15 cellular contexts compared by ENCODE assay signal in the genomic region with DNA sequence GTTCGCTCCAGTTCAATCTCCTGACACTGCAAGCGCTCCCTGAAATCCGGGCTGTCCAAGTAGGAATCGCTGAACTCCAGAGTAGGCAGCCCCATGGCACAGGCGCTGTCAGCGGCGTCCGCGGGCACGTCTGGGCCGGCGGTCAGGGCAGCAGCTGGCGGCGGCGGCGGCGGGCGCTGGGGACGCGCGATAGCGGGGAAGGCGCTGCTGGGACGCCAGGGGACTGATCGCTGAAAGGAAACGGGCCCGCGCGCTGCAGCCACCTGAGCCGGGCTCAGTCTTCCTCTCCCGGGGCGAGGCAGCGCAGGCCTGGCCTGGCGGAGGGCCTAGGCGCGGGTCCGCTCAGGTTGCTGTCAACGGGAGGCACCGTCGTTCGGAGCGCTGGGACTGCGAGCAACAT. TPM values are rescaled to one million over a fixed set of nuclear protein-coding genes. Genes with fewer than 3 reads are reported as not detected.
DNase-seq lines count a peak whose midpoint lies in the region; ATAC-seq and TF ChIP-seq lines count a peak whose summit lies in the region.
"Not testable (repeated sequence)": the region's sequence is repeated elsewhere in the genome, so short reads cannot be mapped to it uniquely, and the experiment has no call there.
"Had no signal": no experiment of that assay in that cellular context is flagged by ENCODE, and none has a peak within 500 bp of the region (broad histone marks: within the 10 kb centered on the region; RNA-seq: fewer than 3 reads in every experiment).

No MANE protein-coding gene starts in this region.

- ATAC-seq in body of pancreas, result not testable (repeated sequence)
- peak; percentile 51 to 61 for ATAC-seq in right cardiac atrium

- H3K36me3 Mint-ChIP-seq in mesothelial cell of epicardium, result not testable (repeated sequence)

- CTCF ChIA-PET in HEK293 (lab: Yijun Ruan, JAX), result not testable (repeated sequence)

- intact Hi-C loops in body of pancreas (cut with DNase I); right cardiac atrium (cut with DNase I): not testable (repeated sequence)
- intact Hi-C loops in spleen (cut with DNase I; ENCODE audit: low total_unique reads), result loop anchor here (10.0 kb wide), 1 partner anchor 176 kb away; no protein-coding TSS in a partner anchor

- DNase-seq in NCI-H2227 treated with DMSO at 0.1 percent for 48 hours (lab: John Stamatoyannopoulos, UW), result peak; percentile 59
- peak; percentile 1 to 5 for DNase-seq in activated CD4-positive, alpha-beta T cell treated with anti-CD3 and anti-CD28 coated beads, Interleukin-2, amount 50 U/mL, for 48 hours
- DNase-seq in body of pancreas, result peak; percentile 12 to 67 (median 26)
- peak in 1 of 3 donors; percentile 14 for DNase-seq in right cardiac atrium
- peak; percentile 23 to 51 for DNase-seq in mesothelial cell of epicardium (ENCODE audit: low spot score in 2 of 2, unreplicated experiment in 2 of 2)
- peak; percentile 76 for DNase-seq in spleen

- H3K9me3 ChIP-seq in HEK293 (ENCODE audit: control insufficient read depth, insufficient read depth, low read depth, low read length); body of pancreas; right cardiac atrium (ENCODE audit: control insufficient read depth, low read length); spleen: not testable (repeated sequence)

- H3K27me3 Mint-ChIP-seq in mesothelial cell of epicardium (ENCODE audit: low read depth), result peaks cover 79% of the 10 kb centered on the region

- not testable (repeated sequence) for H3K9me3 Mint-ChIP-seq in mesothelial cell of epicardium

- 5 to 27% methylated on average over 6 to 27 of the region's 43 CpGs for WGBS in body of pancreas, 2 donors
- 3% methylated on average over 35 of the region's 43 CpGs for WGBS in right cardiac atrium
- WGBS in spleen, 5 donors, result 5 to 38% (median 6%) methylated on average over 1 to 38 of the region's 43 CpGs

- not testable (repeated sequence) for TF ChIP-seq CTCF in HEK293 (tag by site-specific recombination; IDR thresholded peaks at IDR 0.05); mesothelial cell of epicardium (IDR thresholded peaks at IDR 0.05; ENCODE audit: unreplicated experiment); spleen (IDR thresholded peaks at IDR 0.05 in 8 of 11, conservative IDR thresholded peaks at IDR 0.05 in 3 of 11)
- peak in 1 of 7 experiments; percentile 3 for TF ChIP-seq CTCF in body of pancreas (IDR thresholded peaks at IDR 0.05)

- H3K27ac ChIP-seq in HEK293 (ENCODE audit: extremely low read depth, low read depth, low read length); body of pancreas; right cardiac atrium (ENCODE audit: low read length); spleen: not testable (repeated sequence)

- POLR2A ChIA-PET in HEK293 (lab: Yijun Ruan, JAX), result not testable (repeated sequence)

- not testable (repeated sequence) for H3K4me1 Mint-ChIP-seq in mesothelial cell of epicardium

- H3K36me3 ChIP-seq in HEK293 (ENCODE audit: control insufficient read depth in 2 of 2, insufficient read depth in 1 of 2, low read length in 2 of 2); body of pancreas (replicated peaks in 1 of 2; ENCODE audit: insufficient read depth in 1 of 2, low read depth in 2 of 2); spleen: not testable (repeated sequence)

- H3K4me3 Mint-ChIP-seq in mesothelial cell of epicardium, result not testable (repeated sequence)

- H3K4me3 ChIP-seq in HEK293 (ENCODE audit: low read depth, low read length); body of pancreas; right cardiac atrium (ENCODE audit: low read length); spleen: not testable (repeated sequence)

- H3K4me1 ChIP-seq in HEK293 (ENCODE audit: control insufficient read depth, insufficient read depth, low read length); body of pancreas; right cardiac atrium (ENCODE audit: control insufficient read depth, insufficient read depth, low read length); spleen: not testable (repeated sequence)

- H3K27ac Mint-ChIP-seq in mesothelial cell of epicardium, result not testable (repeated sequence)

- H3K27me3 ChIP-seq in body of pancreas; right cardiac atrium (ENCODE audit: control insufficient read depth, insufficient read depth): not testable (repeated sequence)
- H3K27me3 ChIP-seq in spleen (replicated peaks in 1 of 7), result peaks cover 0 to 31% (median 0%) of the 10 kb centered on the region in 7 donors

- not testable (repeated sequence) for TF ChIP-seq POLR2A in body of pancreas (IDR thresholded peaks at IDR 0.05); spleen (IDR thresholded peaks at IDR 0.05)

TF ChIP-seq in HEK293, 187 proteins besides CTCF, POLR2A, EP300 and RAD21:
- TF ChIP-seq, protein P1, sequence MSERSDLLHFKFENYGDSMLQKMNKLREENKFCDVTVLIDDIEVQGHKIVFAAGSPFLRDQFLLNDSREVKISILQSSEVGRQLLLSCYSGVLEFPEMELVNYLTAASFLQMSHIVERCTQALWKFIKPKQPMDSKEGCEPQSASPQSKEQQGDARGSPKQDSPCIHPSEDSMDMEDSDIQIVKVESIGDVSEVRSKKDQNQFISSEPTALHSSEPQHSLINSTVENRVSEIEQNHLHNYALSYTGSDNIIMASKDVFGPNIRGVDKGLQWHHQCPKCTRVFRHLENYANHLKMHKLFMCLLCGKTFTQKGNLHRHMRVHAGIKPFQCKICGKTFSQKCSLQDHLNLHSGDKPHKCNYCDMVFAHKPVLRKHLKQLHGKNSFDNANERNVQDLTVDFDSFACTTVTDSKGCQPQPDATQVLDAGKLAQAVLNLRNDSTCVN (tag by site-specific recombination; optimal IDR thresholded peaks at IDR 0.05), result peak; percentile 31

RNA-seq across cellular contexts. Expression of a gene that starts 33.0 kb away (rescaled TPM):
- total RNA-seq in body of pancreas (under 1 TPM in 1 of 2 donors, not detected in 1; under 0.01 TPM), right cardiac atrium (under 1 TPM in 1 of 4 donors, not detected in 3; 0.11 TPM), mesothelial cell of epicardium (not detected in 3 replicates), spleen (not detected)
- polyA plus RNA-seq in right cardiac atrium (0.02 TPM), spleen (under 1 TPM in 1 of 3 donors, not detected in 2; 0.05 TPM)
- total RNA-seq: aorta; CD4-positive, alpha-beta memory T cell; HepG2; lower leg skin; PC-9; right atrium auricular region; SJCRH30; tibial nerve had no signal
- polyA plus RNA-seq: aorta; CD4-positive, alpha-beta memory T cell had no signal
